In genomic region chr1:220803401-220804201, GRCh38 we compare ENCODE assay signal across 9 cellular contexts. TPM values are rescaled to one million over a fixed set of nuclear protein-coding genes. Genes with fewer than 3 reads are reported as not detected.
DNase-seq lines count a peak whose midpoint lies in the region; ATAC-seq, FAIRE-seq and TF ChIP-seq lines count a peak whose summit lies in the region.
"Had no signal": no experiment of that assay in that cellular context is flagged by ENCODE, and none has a peak within 500 bp of the region (broad histone marks: within the 10 kb centered on the region; RNA-seq: fewer than 3 reads in every experiment).

No MANE protein-coding gene starts in this region.

- in situ Hi-C loops in mammary epithelial cell (cut with MboI; ENCODE audit: low sequenced_read_pairs in 2 of 2) (no loop called here), HepG2 (cut with HindIII; ENCODE audit: extremely low pct_ligation_motif_present, low pct_unique_long_range_greater_than_20kb) (no loop called here)

- WGBS in mammary epithelial cell (ENCODE audit: low coverage, missing lambda C conversion rate): 68% methylated on average over 10 of the region's 10 CpGs
- WGBS in HepG2 (ENCODE audit: low lambda C conversion rate): 83% methylated on average over 10 of the region's 10 CpGs

- no peak overlapping the region for H3K4me3 Mint-ChIP-seq in GM23338
- H3K4me3 Mint-ChIP-seq: CD4-positive, alpha-beta memory T cell had no signal

- no peaks in the 10 kb centered on the region for H3F3A ChIP-seq in GM23338 (replicated peaks; ENCODE audit: low read depth)

- H3K4me2 ChIP-seq in GM23338: no peak overlapping the region
- no peak overlapping the region for H3K4me2 ChIP-seq in mammary epithelial cell (ENCODE audit: insufficient read depth, low read depth, low read length)
- no peak overlapping the region for H3K4me2 ChIP-seq in HepG2 (ENCODE audit: low read depth, low read length)

- no peaks in the 10 kb centered on the region for H3K9me2 ChIP-seq in GM23338 (ENCODE audit: insufficient read depth)

- intact Hi-C loops in mammary epithelial cell (cut with micrococcal nuclease) (loop anchor here (1.0 kb wide), 1 partner anchor 28 kb away; no protein-coding TSS in a partner anchor), HepG2 (cut with micrococcal nuclease; ENCODE audit: unreplicated experiment) (loop anchor here (2.0 to 5.0 kb wide), 3 partner anchors 17 to 507 kb away; partner anchors contain the start of gene MTARC1), vagina (cut with DNase I) (no loop called here)

- H3K4me1 ChIP-seq in GM23338 (ENCODE audit: insufficient read depth): no peaks in the 10 kb centered on the region
- peaks cover 8% of the 10 kb centered on the region for H3K4me1 ChIP-seq in mammary epithelial cell (ENCODE audit: insufficient read depth, low read length)
- H3K4me1 ChIP-seq in HepG2 (ENCODE audit: insufficient read depth, low read length): no peaks in the 10 kb centered on the region
- H3K4me1 ChIP-seq in vagina: no peaks in the 10 kb centered on the region

- TF ChIP-seq CTCF in GM23338 (conservative IDR thresholded peaks at IDR 0.05; ENCODE audit: low read depth in 2 of 2) (peak; percentile 66 to 96), mammary epithelial cell (conservative IDR thresholded peaks at IDR 0.05 in 1 of 2, IDR thresholded peaks at IDR 0.05 in 1 of 2; ENCODE audit: extremely low read depth in 1 of 2, insufficient read depth in 1 of 2, low read depth in 1 of 2, low read length in 2 of 2) (peak; percentile 70 to 88), HepG2 (CRISPR knock-in tag; IDR thresholded peaks at IDR 0.05) (peak; percentile 59), vagina (IDR thresholded peaks at IDR 0.05) (peak; percentile 37 to 57 (median 44))

- TF ChIP-seq RAD21 in HepG2 (CRISPR knock-in tag; IDR thresholded peaks at IDR 0.05): no peak

- no peak overlapping the region for H2AFZ ChIP-seq in GM23338
- H2AFZ ChIP-seq in mammary epithelial cell (ENCODE audit: low read depth, low read length): no peak overlapping the region
- H2AFZ ChIP-seq in HepG2 (ENCODE audit: low read length): no peak overlapping the region

- H3K79me2 ChIP-seq in GM23338 (replicated peaks; ENCODE audit: insufficient read depth) (no peaks in the 10 kb centered on the region), mammary epithelial cell (ENCODE audit: insufficient read depth, low read length) (no peaks in the 10 kb centered on the region), HepG2 (ENCODE audit: insufficient read depth, low read length) (no peaks in the 10 kb centered on the region)

- H3K27me3 ChIP-seq in GM23338 (ENCODE audit: insufficient read depth) (no peaks in the 10 kb centered on the region), mammary epithelial cell (ENCODE audit: insufficient read depth, low read length) (no peaks in the 10 kb centered on the region), HepG2 (ENCODE audit: control insufficient read depth in 1 of 2, insufficient read depth in 2 of 2, low read length in 2 of 2) (no peaks in the 10 kb centered on the region), vagina (no peaks in the 10 kb centered on the region)

- TF ChIP-seq EP300 in HepG2 (IDR thresholded peaks at IDR 0.05; ENCODE audit: low read depth in 2 of 2, low read length in 2 of 2) (no peak), HepG2 (CRISPR knock-in tag; IDR thresholded peaks at IDR 0.05; ENCODE audit: borderline replicate concordance) (no peak)

- H3K9ac ChIP-seq in mammary epithelial cell (ENCODE audit: insufficient read depth, low read length) (no peak overlapping the region), HepG2 (ENCODE audit: insufficient read depth, low read depth, low read length) (no peak overlapping the region)

- no peaks in the 10 kb centered on the region for H3K9me3 ChIP-seq in mammary epithelial cell (replicated peaks; ENCODE audit: insufficient read depth, low read length)
- no peaks in the 10 kb centered on the region for H3K9me3 ChIP-seq in HepG2 (ENCODE audit: low read length)
- no peaks in the 10 kb centered on the region for H3K9me3 ChIP-seq in vagina

- H3K27ac Mint-ChIP-seq in GM23338: peak overlapping the region; percentile 88

- FAIRE-seq in HepG2 (lab: Jason Lieb, UNC): peak; percentile 48

- no peaks in the 10 kb centered on the region for H3K9me3 Mint-ChIP-seq in GM23338
- H3K9me3 Mint-ChIP-seq: CD4-positive, alpha-beta memory T cell had no signal

- no peak overlapping the region for H3K27ac ChIP-seq in GM23338 (ENCODE audit: low read depth)
- H3K27ac ChIP-seq in mammary epithelial cell (ENCODE audit: insufficient read depth, low read depth, low read length): no peak overlapping the region
- no peak overlapping the region for H3K27ac ChIP-seq in HepG2 (ENCODE audit: extremely low read length, insufficient read depth, low read length)
- no peak overlapping the region for H3K27ac ChIP-seq in vagina

- peaks cover 4% of the 10 kb centered on the region; the same call in 1 of the 2 replicates for H4K20me1 ChIP-seq in GM23338 (replicated peaks; ENCODE audit: insufficient read depth)
- H4K20me1 ChIP-seq in mammary epithelial cell (ENCODE audit: insufficient read depth, low read length): no peaks in the 10 kb centered on the region
- H4K20me1 ChIP-seq in HepG2 (ENCODE audit: insufficient read depth, low read length): no peaks in the 10 kb centered on the region

- POLR2A ChIA-PET in HepG2 (lab: Yijun Ruan, JAX): no interaction called here

- CTCF ChIA-PET in mammary epithelial cell (lab: Charles Lee; ENCODE audit: low non-redundant PET): no interaction called here
- CTCF ChIA-PET in HepG2 (lab: Yijun Ruan, JAX; ENCODE audit: low intra/inter-chr PET ratio, low total read pairs): interaction anchor here (0.7 to 0.9 kb wide), 2 partner anchors 28 to 508 kb away, joined by 3 to 4 read pairs; no protein-coding TSS in a partner anchor

- peak; percentile 88 for ATAC-seq in GM23338
- peak; percentile 83 for ATAC-seq in HepG2
- ATAC-seq in HG03039 (IDR thresholded peaks at IDR 0.05; ENCODE audit: unreplicated experiment): no peak

- peaks cover 5% of the 10 kb centered on the region for H3K36me3 ChIP-seq in GM23338 (ENCODE audit: insufficient read depth)
- H3K36me3 ChIP-seq in mammary epithelial cell (ENCODE audit: insufficient read depth, low read length): no peaks in the 10 kb centered on the region
- peaks cover 9 to 36% of the 10 kb centered on the region in 2 experiments; a peak in 4 of 5 replicates for H3K36me3 ChIP-seq in HepG2 (replicated peaks in 1 of 2; ENCODE audit: control insufficient read depth in 1 of 2, insufficient read depth in 2 of 2, low read length in 2 of 2)
- H3K36me3 ChIP-seq in vagina: no peaks in the 10 kb centered on the region

- no TSS peak for BruUV-seq in mammary epithelial cell (replicated peaks; lab: Mats Ljungman, UMichigan)
- no TSS peak for BruUV-seq in HepG2 (replicated peaks; lab: Mats Ljungman, UMichigan)

- DNase-seq in NCI-H1436 (lab: John Stamatoyannopoulos, UW) (peak; percentile 14), NCI-H1436 treated with DMSO at 0.1 percent for 48 hours (lab: John Stamatoyannopoulos, UW) (no peak), GM23338 (ENCODE audit: low spot score) (peak; percentile 61), NCI-H460 (ENCODE audit: extremely low read depth, low read depth) (peak; percentile 40), mammary epithelial cell (no peak), HepG2 (ENCODE audit: low spot score) (peak; percentile 25), vagina (ENCODE audit: extremely low spot score in 2 of 2) (no peak)

- H3K4me3 ChIP-seq in GM23338: no peak overlapping the region
- no peak overlapping the region for H3K4me3 ChIP-seq in mammary epithelial cell (replicated peaks in 1 of 3; ENCODE audit: insufficient read depth in 1 of 3, low read depth in 2 of 3, low read length in 3 of 3)
- H3K4me3 ChIP-seq in HepG2 (replicated peaks in 1 of 3; ENCODE audit: insufficient read depth in 1 of 3, low read depth in 2 of 3, low read length in 3 of 3): no peak overlapping the region
- H3K4me3 ChIP-seq in vagina: no peak overlapping the region

- H3K36me3 Mint-ChIP-seq in GM23338 (ENCODE audit: low read depth): peaks cover 65% of the 10 kb centered on the region
- H3K36me3 Mint-ChIP-seq: CD4-positive, alpha-beta memory T cell had no signal

- dilution Hi-C loops in mammary epithelial cell (cut with HindIII; ENCODE audit: low sequenced_read_pairs): no loop called here

- TF ChIP-seq POLR2A in HepG2 (IDR thresholded peaks at IDR 0.05; ENCODE audit: insufficient read depth in 1 of 2, low read depth in 2 of 2, low read length in 2 of 2): no peak
- TF ChIP-seq POLR2A in vagina (IDR thresholded peaks at IDR 0.05): no peak

- peaks cover 13% of the 10 kb centered on the region; the same call in 2 of the 3 replicates for H3K4me1 Mint-ChIP-seq in GM23338
- H3K4me1 Mint-ChIP-seq: CD4-positive, alpha-beta memory T cell had no signal

- H3K27me3 Mint-ChIP-seq in GM23338 (ENCODE audit: insufficient read depth, low read depth, poor library complexity): peaks cover 2% of the 10 kb centered on the region

RNA-seq across cellular contexts. Expression of gene MTARC1, which starts 16.9 kb away (rescaled TPM):
- 29.7 and 33.9 TPM in 2 replicates for total RNA-seq in GM23338 (2014; rRNA removed; shearing (Covaris generic))
- polyA plus RNA-seq in GM23338 (2016; fragmentation: Nextera tagmentation; extraction: Ambion mirVana) (33.2 and 34.6 TPM in 2 replicates), mammary epithelial cell (1.8 TPM), HepG2 (2011; rRNA removed) (14.5 and 19.4 TPM in 2 replicates)
- 9.4 and 10.9 TPM in 2 replicates for total RNA-seq in NCI-H460 (2014; rRNA removed; shearing (Covaris generic))
- polyA plus RNA-seq in NCI-H460 (2014; cell fraction: nucleus; rRNA removed): 15.0 and 16.8 TPM in 2 replicates
- total RNA-seq in mammary epithelial cell (1 to 10 TPM in 1 of 2 donors, under 1 TPM in 1; 0.61 to 1.2 TPM), HepG2 (2016; rRNA removed; fragmentation: Illumina TruSeq; extraction: Trizol) (64.2 and 106 TPM in 2 replicates), vagina (9.6 TPM)
- not detected for polyA minus RNA-seq in mammary epithelial cell
- 38.0 and 39.6 TPM in 2 replicates for total RNA-seq in HepG2 (2016; cell fraction: cytosol; rRNA removed; fragmentation: Illumina TruSeq; extraction: Trizol; ENCODE audit: low read depth)
- total RNA-seq in HepG2 (2016; cell fraction: insoluble cytoplasmic fraction; rRNA removed; fragmentation: Illumina TruSeq; extraction: Trizol): 66.5 and 107 TPM in 2 replicates
- 79.2 and 83.1 TPM in 2 replicates for total RNA-seq in HepG2 (2016; cell fraction: membrane; rRNA removed; fragmentation: Illumina TruSeq; extraction: Trizol)
- total RNA-seq in HepG2 (2016; cell fraction: nucleus; rRNA removed; fragmentation: Illumina TruSeq; extraction: Trizol): 83.0 and 88.1 TPM in 2 replicates
- 12.9 and 14.1 TPM in 2 replicates for polyA plus RNA-seq in HepG2 (2011; cell fraction: cytosol; rRNA removed)
- 13.7 and 15.3 TPM in 2 replicates for polyA plus RNA-seq in HepG2 (2011; cell fraction: nucleus; rRNA removed)
- 25.7 and 31.2 TPM in 2 replicates for polyA plus RNA-seq in HepG2 (2012)
- polyA plus RNA-seq in HepG2 (2016; cell fraction: cytosol; fragmentation: Illumina TruSeq; extraction: Trizol; ENCODE audit: low read depth): 34.9 and 40.2 TPM in 2 replicates
- 65.6 and 68.7 TPM in 2 replicates for polyA plus RNA-seq in HepG2 (2016; cell fraction: insoluble cytoplasmic fraction; fragmentation: Illumina TruSeq; extraction: Trizol; ENCODE audit: low read depth)
- polyA plus RNA-seq in HepG2 (2016; cell fraction: membrane; fragmentation: Illumina TruSeq; extraction: Trizol; ENCODE audit: low read depth): 63.9 and 64.4 TPM in 2 replicates
- 147 and 150 TPM in 2 replicates for polyA plus RNA-seq in HepG2 (2016; cell fraction: nucleus; fragmentation: Illumina TruSeq; extraction: Trizol; ENCODE audit: insufficient read depth, low read depth)
- polyA minus RNA-seq in HepG2 (2011; rRNA and poly(A)+ RNA removed; ENCODE audit: low replicate concordance): 11.9 and 104 TPM in 2 replicates
- 11.5 and 17.2 TPM in 2 replicates for polyA minus RNA-seq in HepG2 (2011; cell fraction: cytosol; rRNA and poly(A)+ RNA removed)
- polyA minus RNA-seq in HepG2 (2011; cell fraction: nucleus; rRNA and poly(A)+ RNA removed): 12.9 and 14.5 TPM in 2 replicates
- total RNA-seq: CD4-positive, alpha-beta memory T cell had no signal
- polyA plus RNA-seq: CD4-positive, alpha-beta memory T cell had no signal

RNA-seq across cellular contexts. Expression of gene MTARC2, which starts 55.5 kb away (rescaled TPM):
- 4.1 and 4.3 TPM in 2 replicates for total RNA-seq in GM23338 (2014; rRNA removed; shearing (Covaris generic))
- polyA plus RNA-seq in GM23338 (2016; fragmentation: Nextera tagmentation; extraction: Ambion mirVana) (7.7 and 8.0 TPM in 2 replicates), mammary epithelial cell (2.1 TPM), HepG2 (2011; rRNA removed) (8.5 and 13.6 TPM in 2 replicates)
- 7.3 and 10.7 TPM in 2 replicates for total RNA-seq in NCI-H460 (2014; rRNA removed; shearing (Covaris generic))
- 31.9 and 46.3 TPM in 2 replicates for polyA plus RNA-seq in NCI-H460 (2014; cell fraction: nucleus; rRNA removed)
- total RNA-seq in mammary epithelial cell (1 to 10 TPM; 3.7 to 4.8 TPM), HepG2 (2016; rRNA removed; fragmentation: Illumina TruSeq; extraction: Trizol) (4.7 and 10.1 TPM in 2 replicates), vagina (14.7 TPM)
- polyA minus RNA-seq in mammary epithelial cell: 4.4 TPM
- total RNA-seq in HepG2 (2016; cell fraction: cytosol; rRNA removed; fragmentation: Illumina TruSeq; extraction: Trizol; ENCODE audit: low read depth): 3.8 and 5.3 TPM in 2 replicates
- 5.8 and 12.4 TPM in 2 replicates for total RNA-seq in HepG2 (2016; cell fraction: insoluble cytoplasmic fraction; rRNA removed; fragmentation: Illumina TruSeq; extraction: Trizol)
- 3.3 and 3.6 TPM in 2 replicates for total RNA-seq in HepG2 (2016; cell fraction: membrane; rRNA removed; fragmentation: Illumina TruSeq; extraction: Trizol)
- total RNA-seq in HepG2 (2016; cell fraction: nucleus; rRNA removed; fragmentation: Illumina TruSeq; extraction: Trizol): 12.5 and 15.1 TPM in 2 replicates
- polyA plus RNA-seq in HepG2 (2011; cell fraction: cytosol; rRNA removed): 4.1 and 4.6 TPM in 2 replicates
- 31.2 and 40.2 TPM in 2 replicates for polyA plus RNA-seq in HepG2 (2011; cell fraction: nucleus; rRNA removed)
- polyA plus RNA-seq in HepG2 (2012): 7.1 and 10.6 TPM in 2 replicates
- 0.75 and 1.5 TPM in 2 replicates for polyA plus RNA-seq in HepG2 (2016; cell fraction: cytosol; fragmentation: Illumina TruSeq; extraction: Trizol; ENCODE audit: low read depth)
- polyA plus RNA-seq in HepG2 (2016; cell fraction: insoluble cytoplasmic fraction; fragmentation: Illumina TruSeq; extraction: Trizol; ENCODE audit: low read depth): 5.2 and 6.9 TPM in 2 replicates
- polyA plus RNA-seq in HepG2 (2016; cell fraction: membrane; fragmentation: Illumina TruSeq; extraction: Trizol; ENCODE audit: low read depth): 1.3 and 2.5 TPM in 2 replicates
- 31.0 and 32.3 TPM in 2 replicates for polyA plus RNA-seq in HepG2 (2016; cell fraction: nucleus; fragmentation: Illumina TruSeq; extraction: Trizol; ENCODE audit: insufficient read depth, low read depth)
- polyA minus RNA-seq in HepG2 (2011; rRNA and poly(A)+ RNA removed; ENCODE audit: low replicate concordance): 11.1 and 13.8 TPM in 2 replicates
- polyA minus RNA-seq in HepG2 (2011; cell fraction: cytosol; rRNA and poly(A)+ RNA removed): 4.9 and 5.2 TPM in 2 replicates
- polyA minus RNA-seq in HepG2 (2011; cell fraction: nucleus; rRNA and poly(A)+ RNA removed): 15.8 and 19.9 TPM in 2 replicates
- total RNA-seq: CD4-positive, alpha-beta memory T cell had no signal

Comparison
In these comparisons a context has a peak if more than half of its experiments do, and no peak if none do; other contexts are left out.
1. DNase-seq: peak in NCI-H1436 (single experiment), GM23338 (single experiment), NCI-H460 (single experiment) and HepG2 (single experiment); none in NCI-H1436 treated with DMSO at 0.1 percent for 48 hours (single experiment), mammary epithelial cell (single experiment) and vagina (0 of 2).
2. Peak in every context shown above with its lines, with median percentiles within 50 percentile points of each other: CTCF ChIP-seq.